ENCODE assay signal across 1 cellular context in genomic region chr10:32379314-32379949, GRCh38.
TF ChIP-seq lines count a peak whose summit lies in the region.

No MANE protein-coding gene starts in this region.

TF ChIP-seq in K562, 482 proteins besides CTCF, POLR2A, EP300 and RAD21 (continued from another document and continues in another):
- TF ChIP-seq ZBTB40 (IDR thresholded peaks at IDR 0.05) (peak; percentile 88), ZBTB40 (CRISPR knock-in tag; IDR thresholded peaks at IDR 0.05) (no peak), ZNF253 (CRISPR knock-in tag; conservative IDR thresholded peaks at IDR 0.05) (no peak), NR2C2 (CRISPR knock-in tag; IDR thresholded peaks at IDR 0.05) (no peak), NR2C2 (tag; IDR thresholded peaks at IDR 0.05) (peak; percentile 43), ZNF586 (CRISPR knock-in tag; conservative IDR thresholded peaks at IDR 0.05) (no peak), RBM22 (IDR thresholded peaks at IDR 0.05; ENCODE audit: low read depth, low read length, poor library complexity, severe bottlenecking) (no peak), ZBTB49 (CRISPR knock-in tag; IDR thresholded peaks at IDR 0.05; ENCODE audit: borderline replicate concordance) (no peak), PKNOX1 (IDR thresholded peaks at IDR 0.05) (peak; percentile 76), ZBTB12 (CRISPR knock-in tag; IDR thresholded peaks at IDR 0.05) (no peak), FOXK2 (conservative IDR thresholded peaks at IDR 0.05 in 1 of 2, IDR thresholded peaks at IDR 0.05 in 1 of 2; ENCODE audit: low read depth in 2 of 2) (peak in 1 of 2 experiments; percentile 13; a peak in 1 of 4 replicates), RBFOX2 (IDR thresholded peaks at IDR 0.05; ENCODE audit: low read depth, low read length) (no peak), ZNF316 (IDR thresholded peaks at IDR 0.05) (peak; percentile 91), U2AF1 (optimal IDR thresholded peaks at IDR 0.05; ENCODE audit: low read depth, low read length) (peak; percentile 55), PBX2 (CRISPR knock-in tag; IDR thresholded peaks at IDR 0.05; ENCODE audit: low read depth) (no peak), PBX2 (tag; conservative IDR thresholded peaks at IDR 0.05; ENCODE audit: low read depth) (peak; percentile 85), RBM39 (optimal IDR thresholded peaks at IDR 0.05; ENCODE audit: low read depth, low read length) (no peak), E2F5 (CRISPR knock-in tag; IDR thresholded peaks at IDR 0.05) (no peak), SMARCE1 (IDR thresholded peaks at IDR 0.05) (no peak), NR0B1 (IDR thresholded peaks at IDR 0.05; ENCODE audit: partially characterized antibody) (no peak), GABPA (tag; conservative IDR thresholded peaks at IDR 0.05; ENCODE audit: low read depth) (peak; percentile 42; the same call in 1 of the 2 replicates), JUND (IDR thresholded peaks at IDR 0.05; ENCODE audit: borderline replicate concordance, low read depth, low read length) (peak; percentile 1; the same call in 1 of the 2 replicates), JUND (tag; IDR thresholded peaks at IDR 0.05; ENCODE audit: borderline replicate concordance, low read depth, low read length) (no peak; the same call in 2 of the 3 replicates), ZNF197 (CRISPR knock-in tag; IDR thresholded peaks at IDR 0.05; ENCODE audit: low read depth) (no peak), PRPF4 (IDR thresholded peaks at IDR 0.05; ENCODE audit: insufficient read depth, low read depth, low read length, poor library complexity, severe bottlenecking) (no peak), COPS2 (conservative IDR thresholded peaks at IDR 0.05) (no peak), CREB3L1 (IDR thresholded peaks at IDR 0.05; ENCODE audit: borderline replicate concordance, low read depth) (no peak), HMGXB4 (CRISPR knock-in tag; IDR thresholded peaks at IDR 0.05) (no peak), PCBP2 (IDR thresholded peaks at IDR 0.05; ENCODE audit: low read depth, low read length, poor library complexity, severe bottlenecking) (no peak), ZNF512 (tag; IDR thresholded peaks at IDR 0.05) (no peak), CBX1 (IDR thresholded peaks at IDR 0.05; ENCODE audit: low read depth) (no peak), SNIP1 (IDR thresholded peaks at IDR 0.05; ENCODE audit: low read depth) (no peak)
